Comparison of ENCODE assay signal across 1 cellular context in the genomic region with DNA sequence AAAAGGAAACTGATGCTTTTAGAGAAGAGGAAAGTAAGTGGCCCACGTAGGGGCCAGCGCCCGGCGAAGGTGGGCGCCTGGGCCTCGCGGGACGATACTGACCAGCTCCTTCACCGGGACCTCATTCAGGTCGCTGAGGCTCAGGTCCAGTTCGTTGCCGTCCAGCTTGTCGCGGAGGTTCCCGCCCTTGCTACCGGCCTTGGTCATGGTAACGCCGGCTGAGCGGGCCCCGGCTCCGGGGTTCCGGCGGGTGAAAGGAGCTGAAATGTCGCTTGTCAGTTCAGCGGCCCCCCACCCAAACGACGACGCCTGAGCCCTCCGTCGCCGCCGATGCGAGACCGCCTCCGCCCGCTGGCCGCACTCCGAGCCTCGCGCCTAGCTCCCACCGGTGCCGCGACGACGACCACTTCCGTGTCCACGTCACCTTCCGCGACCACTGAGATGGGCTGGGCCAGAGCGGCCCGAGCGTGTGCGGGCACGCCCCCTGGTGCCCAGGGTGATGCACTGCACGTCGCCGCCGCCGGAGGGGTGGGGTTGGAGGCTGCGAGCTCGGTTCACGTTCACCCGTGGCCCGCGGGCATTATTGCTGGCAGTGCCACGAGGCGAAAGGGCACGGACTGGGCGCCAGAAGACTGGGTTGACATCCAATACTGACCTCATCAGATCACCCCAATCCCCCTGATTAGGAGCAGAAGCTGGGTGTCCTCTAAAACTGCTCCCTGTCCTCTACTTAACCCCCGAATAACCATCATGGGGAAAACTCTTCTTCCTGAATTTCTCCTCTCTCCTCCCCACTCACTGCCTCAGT.
TF ChIP-seq lines count a peak whose summit lies in the region.

A gene (minus strand): TSS at position 413 of the 808 bp plus-strand sequence. CDS start 206 bp downstream, at position 207.

TF ChIP-seq in WTC11, 78 proteins besides CTCF, POLR2A, EP300 and RAD21 (continued from another document):
- TF ChIP-seq MYBL2 (CRISPR knock-in tag; IDR thresholded peaks at IDR 0.05) = peak; percentile 94
- TF ChIP-seq, protein P1, sequence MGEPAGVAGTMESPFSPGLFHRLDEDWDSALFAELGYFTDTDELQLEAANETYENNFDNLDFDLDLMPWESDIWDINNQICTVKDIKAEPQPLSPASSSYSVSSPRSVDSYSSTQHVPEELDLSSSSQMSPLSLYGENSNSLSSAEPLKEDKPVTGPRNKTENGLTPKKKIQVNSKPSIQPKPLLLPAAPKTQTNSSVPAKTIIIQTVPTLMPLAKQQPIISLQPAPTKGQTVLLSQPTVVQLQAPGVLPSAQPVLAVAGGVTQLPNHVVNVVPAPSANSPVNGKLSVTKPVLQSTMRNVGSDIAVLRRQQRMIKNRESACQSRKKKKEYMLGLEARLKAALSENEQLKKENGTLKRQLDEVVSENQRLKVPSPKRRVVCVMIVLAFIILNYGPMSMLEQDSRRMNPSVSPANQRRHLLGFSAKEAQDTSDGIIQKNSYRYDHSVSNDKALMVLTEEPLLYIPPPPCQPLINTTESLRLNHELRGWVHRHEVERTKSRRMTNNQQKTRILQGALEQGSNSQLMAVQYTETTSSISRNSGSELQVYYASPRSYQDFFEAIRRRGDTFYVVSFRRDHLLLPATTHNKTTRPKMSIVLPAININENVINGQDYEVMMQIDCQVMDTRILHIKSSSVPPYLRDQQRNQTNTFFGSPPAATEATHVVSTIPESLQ (CRISPR knock-in tag; IDR thresholded peaks at IDR 0.05) = no peak
- TF ChIP-seq, protein P2, sequence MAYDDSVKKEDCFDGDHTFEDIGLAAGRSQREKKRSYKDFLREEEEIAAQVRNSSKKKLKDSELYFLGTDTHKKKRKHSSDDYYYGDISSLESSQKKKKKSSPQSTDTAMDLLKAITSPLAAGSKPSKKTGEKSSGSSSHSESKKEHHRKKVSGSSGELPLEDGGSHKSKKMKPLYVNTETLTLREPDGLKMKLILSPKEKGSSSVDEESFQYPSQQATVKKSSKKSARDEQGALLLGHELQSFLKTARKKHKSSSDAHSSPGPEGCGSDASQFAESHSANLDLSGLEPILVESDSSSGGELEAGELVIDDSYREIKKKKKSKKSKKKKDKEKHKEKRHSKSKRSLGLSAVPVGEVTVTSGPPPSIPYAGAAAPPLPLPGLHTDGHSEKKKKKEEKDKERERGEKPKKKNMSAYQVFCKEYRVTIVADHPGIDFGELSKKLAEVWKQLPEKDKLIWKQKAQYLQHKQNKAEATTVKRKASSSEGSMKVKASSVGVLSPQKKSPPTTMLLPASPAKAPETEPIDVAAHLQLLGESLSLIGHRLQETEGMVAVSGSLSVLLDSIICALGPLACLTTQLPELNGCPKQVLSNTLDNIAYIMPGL (CRISPR knock-in tag; IDR thresholded peaks at IDR 0.05) = peak; percentile 99
- peak; percentile 89 for TF ChIP-seq NFE2L1 (CRISPR knock-in tag; IDR thresholded peaks at IDR 0.05)
- TF ChIP-seq, protein P3, sequence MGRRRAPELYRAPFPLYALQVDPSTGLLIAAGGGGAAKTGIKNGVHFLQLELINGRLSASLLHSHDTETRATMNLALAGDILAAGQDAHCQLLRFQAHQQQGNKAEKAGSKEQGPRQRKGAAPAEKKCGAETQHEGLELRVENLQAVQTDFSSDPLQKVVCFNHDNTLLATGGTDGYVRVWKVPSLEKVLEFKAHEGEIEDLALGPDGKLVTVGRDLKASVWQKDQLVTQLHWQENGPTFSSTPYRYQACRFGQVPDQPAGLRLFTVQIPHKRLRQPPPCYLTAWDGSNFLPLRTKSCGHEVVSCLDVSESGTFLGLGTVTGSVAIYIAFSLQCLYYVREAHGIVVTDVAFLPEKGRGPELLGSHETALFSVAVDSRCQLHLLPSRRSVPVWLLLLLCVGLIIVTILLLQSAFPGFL (CRISPR knock-in tag; IDR thresholded peaks at IDR 0.05; ENCODE audit: borderline replicate concordance) = no peak; the same call in 1 of the 2 replicates
- TF ChIP-seq, protein P4, sequence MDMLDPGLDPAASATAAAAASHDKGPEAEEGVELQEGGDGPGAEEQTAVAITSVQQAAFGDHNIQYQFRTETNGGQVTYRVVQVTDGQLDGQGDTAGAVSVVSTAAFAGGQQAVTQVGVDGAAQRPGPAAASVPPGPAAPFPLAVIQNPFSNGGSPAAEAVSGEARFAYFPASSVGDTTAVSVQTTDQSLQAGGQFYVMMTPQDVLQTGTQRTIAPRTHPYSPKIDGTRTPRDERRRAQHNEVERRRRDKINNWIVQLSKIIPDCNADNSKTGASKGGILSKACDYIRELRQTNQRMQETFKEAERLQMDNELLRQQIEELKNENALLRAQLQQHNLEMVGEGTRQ (CRISPR knock-in tag; IDR thresholded peaks at IDR 0.05) = peak; percentile 29
- TF ChIP-seq, protein P5, sequence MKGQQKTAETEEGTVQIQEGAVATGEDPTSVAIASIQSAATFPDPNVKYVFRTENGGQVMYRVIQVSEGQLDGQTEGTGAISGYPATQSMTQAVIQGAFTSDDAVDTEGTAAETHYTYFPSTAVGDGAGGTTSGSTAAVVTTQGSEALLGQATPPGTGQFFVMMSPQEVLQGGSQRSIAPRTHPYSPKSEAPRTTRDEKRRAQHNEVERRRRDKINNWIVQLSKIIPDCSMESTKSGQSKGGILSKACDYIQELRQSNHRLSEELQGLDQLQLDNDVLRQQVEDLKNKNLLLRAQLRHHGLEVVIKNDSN (CRISPR knock-in tag; IDR thresholded peaks at IDR 0.05) = peak; percentile 66
- no peak for TF ChIP-seq OVOL2 (CRISPR knock-in tag; IDR thresholded peaks at IDR 0.05; ENCODE audit: borderline replicate concordance)
- no peak for TF ChIP-seq SOX15 (CRISPR knock-in tag; IDR thresholded peaks at IDR 0.05)
- TF ChIP-seq, protein P6, sequence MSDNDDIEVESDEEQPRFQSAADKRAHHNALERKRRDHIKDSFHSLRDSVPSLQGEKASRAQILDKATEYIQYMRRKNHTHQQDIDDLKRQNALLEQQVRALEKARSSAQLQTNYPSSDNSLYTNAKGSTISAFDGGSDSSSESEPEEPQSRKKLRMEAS (CRISPR knock-in tag; IDR thresholded peaks at IDR 0.05) = peak; percentile 98
- peak; percentile 75; the same call in 1 of the 2 replicates for TF ChIP-seq SMAD3 (CRISPR knock-in tag; IDR thresholded peaks at IDR 0.05; ENCODE audit: borderline replicate concordance)
- peak; percentile 98 for TF ChIP-seq ETV6 (CRISPR knock-in tag; IDR thresholded peaks at IDR 0.05)
TF ChIP-seq in WTC11: peak in this region for 32.
